ENCODE assay signal across 31 cellular contexts in genomic region chr3:31427623-31428022, GRCh38.
"Had no signal": no experiment of that assay in that cellular context is flagged by ENCODE, and none has a peak within 500 bp of the region (broad histone marks: within the 10 kb centered on the region; RNA-seq: fewer than 3 reads in every experiment).

No MANE protein-coding gene starts in this region.

- H3K4me3 Mint-ChIP-seq: natural killer cell; nephron; neural progenitor cell; stimulated activated memory B cell treated with anti-CD40 and anti-IgM and Interleukin-4, amounts not matched to agents 10 μg/mL and 1 μg/mL and 100 μg/mL, for 72 hours; stimulated activated naive CD8-positive, alpha-beta T cell treated with anti-CD3 and anti-CD28 coated beads, Interleukin-15, amount 100 ng/mL, for 72 hours; type B pancreatic cell had no signal

- ATAC-seq: natural killer cell; psoas muscle; right cardiac atrium; sciatic nerve; stimulated activated memory B cell treated with anti-CD40 and anti-IgM and Interleukin-4, amounts not matched to agents 10 μg/mL and 1 μg/mL and 100 μg/mL, for 72 hours; stimulated activated naive CD8-positive, alpha-beta T cell treated with anti-CD3 and anti-CD28 coated beads, Interleukin-15, amount 100 ng/mL, for 72 hours; stimulated activated naive CD8-positive, alpha-beta T cell treated with anti-CD3 and anti-CD28 coated beads, Interleukin-15, Interleukin-2, amounts not matched to agents 100 U/mL and 50 U/mL, for 24 hours; upper lobe of right lung had no signal

- H3K27me3 Mint-ChIP-seq: stimulated activated naive CD8-positive, alpha-beta T cell treated with anti-CD3 and anti-CD28 coated beads, Interleukin-15, amount 100 ng/mL, for 72 hours; type B pancreatic cell had no signal

- DNase-seq: natural killer cell; occipital lobe; ovary; posterior cingulate gyrus; psoas muscle; right cardiac atrium; spleen; stimulated activated CD4-positive, alpha-beta T cell treated with anti-CD3 and anti-CD28 coated beads, Interleukin-12 subunit alpha, Interleukin-12 subunit beta, amount 100 ng/mL, for 4 hours; stimulated activated CD4-positive, alpha-beta T cell treated with anti-CD3 and anti-CD28 coated beads, Interleukin-1b, Interleukin-23, amount 100 ng/mL, for 48 hours; stimulated activated CD4-positive, alpha-beta T cell treated with anti-CD3 and anti-CD28 coated beads, Interleukin-4, amount 100 ng/mL, for 1 hour; stimulated activated CD4-positive, alpha-beta T cell treated with anti-CD3 and anti-CD28 coated beads, Interleukin-4, amount 100 ng/mL, for 4 hours; stimulated activated CD8-positive, alpha-beta memory T cell treated with anti-CD3 and anti-CD28 coated beads, Interleukin-4, amount 100 ng/mL, for 48 hours; stimulated activated naive CD4-positive, alpha-beta T cell; stimulated activated naive CD8-positive, alpha-beta T cell treated with anti-CD3 and anti-CD28 coated beads, Interleukin-15, amount 100 ng/mL, for 72 hours; stimulated activated naive CD8-positive, alpha-beta T cell treated with anti-CD3 and anti-CD28 coated beads, Interleukin-15, Interleukin-2, amounts not matched to agents 100 U/mL and 50 U/mL, for 24 hours; substantia nigra; testis; tibial artery; transverse colon; upper lobe of right lung; uterus had no signal

- H2AFZ ChIP-seq: neural progenitor cell, parathyroid adenoma had no signal

- H3K27me3 ChIP-seq: neural progenitor cell, ovary, spleen, suprapubic skin, testis, tibial artery, transverse colon, upper lobe of right lung, uterus had no signal

- H3K4me3 ChIP-seq: neural progenitor cell, ovary, psoas muscle, skin epidermis, smooth muscle cell, spleen, suprapubic skin, testis, tibial artery, transverse colon, upper lobe of right lung, uterus had no signal

- H3K9me3 ChIP-seq: ovary, psoas muscle, suprapubic skin, testis, transverse colon, upper lobe of right lung, uterus had no signal

- H3K36me3 Mint-ChIP-seq: natural killer cell had no signal

- H3K27ac ChIP-seq: neural progenitor cell, ovary, parathyroid adenoma, psoas muscle, skin epidermis, spleen, suprapubic skin, testis, tibial artery, transverse colon, upper lobe of right lung, uterus had no signal

- H3K9ac ChIP-seq: neural progenitor cell, parathyroid adenoma had no signal

- H3K4me1 ChIP-seq: neural progenitor cell, psoas muscle, spleen, suprapubic skin, testis, transverse colon, upper lobe of right lung, uterus had no signal

- H3K27ac Mint-ChIP-seq: natural killer cell; nephron; neural progenitor cell; progenitor cell of endocrine pancreas; stimulated activated memory B cell treated with anti-CD40 and anti-IgM and Interleukin-4, amounts not matched to agents 10 μg/mL and 1 μg/mL and 100 μg/mL, for 72 hours; stimulated activated naive CD8-positive, alpha-beta T cell treated with anti-CD3 and anti-CD28 coated beads, Interleukin-15, amount 100 ng/mL, for 72 hours; type B pancreatic cell had no signal

- H3K36me3 ChIP-seq: neural progenitor cell, ovary, spleen, suprapubic skin, tibial artery, transverse colon, upper lobe of right lung, uterus had no signal

- H3K79me2 ChIP-seq: parathyroid adenoma had no signal

- H3K4me2 ChIP-seq: neural progenitor cell, smooth muscle cell had no signal
